28 cellular contexts compared by ENCODE assay signal in the genomic region with DNA sequence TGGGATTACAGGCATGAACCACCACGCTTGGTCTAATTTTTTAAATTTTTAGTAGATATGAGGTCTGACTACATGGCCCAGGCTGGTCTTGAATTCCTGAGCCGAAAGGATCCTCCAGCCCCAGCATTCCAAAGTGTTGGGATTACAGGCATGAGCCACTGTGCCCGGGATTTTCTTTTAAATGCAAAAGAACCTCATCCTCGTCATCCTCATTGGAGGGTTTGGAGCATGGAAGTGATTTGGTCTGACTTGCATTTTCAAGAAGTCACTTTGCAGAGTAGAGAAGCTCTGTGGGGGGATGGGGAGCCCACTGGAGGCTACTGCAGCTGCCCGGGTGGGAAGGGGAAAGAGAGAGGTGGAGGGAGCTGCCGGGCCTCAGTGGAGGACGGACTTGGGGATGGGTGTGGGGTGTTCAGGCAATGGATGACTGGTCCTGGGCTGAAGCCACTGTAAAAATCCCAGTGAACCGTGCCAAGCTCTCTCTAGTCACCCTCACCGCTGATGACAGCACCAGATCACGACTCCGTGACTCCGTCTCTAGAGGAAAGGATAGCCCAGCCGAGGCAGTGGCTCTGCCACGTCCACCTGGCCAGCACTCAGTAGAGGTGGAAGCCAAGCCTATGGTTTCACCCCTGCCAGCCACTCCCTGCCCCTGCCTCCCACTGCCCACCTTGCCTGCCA. TPM values are rescaled to one million over a fixed set of nuclear protein-coding genes. Genes with fewer than 3 reads are reported as not detected.
DNase-seq lines count a peak whose midpoint lies in the region; ATAC-seq and TF ChIP-seq lines count a peak whose summit lies in the region.
"Had no signal": no experiment of that assay in that cellular context is flagged by ENCODE, and none has a peak within 500 bp of the region (broad histone marks: within the 10 kb centered on the region; RNA-seq: fewer than 3 reads in every experiment).

No MANE protein-coding gene starts in this region.

- peaks cover 6% of the 10 kb centered on the region for H3K27me3 Mint-ChIP-seq in WTC11 (ENCODE audit: low read depth)
- H3K27me3 Mint-ChIP-seq: activated CD8-positive, alpha-beta T cell treated with anti-CD3 and anti-CD28 coated beads for 36 hours; activated naive CD8-positive, alpha-beta T cell treated with anti-CD3 and anti-CD28 coated beads for 36 hours had no signal

- no peak overlapping the region for H3K9ac ChIP-seq in smooth muscle cell (ENCODE audit: low read depth)

- no peak overlapping the region for H2AFZ ChIP-seq in smooth muscle cell (ENCODE audit: low read depth)

- H3K36me3 Mint-ChIP-seq in WTC11 = no peaks in the 10 kb centered on the region
- H3K36me3 Mint-ChIP-seq: activated naive CD8-positive, alpha-beta T cell treated with anti-CD3 and anti-CD28 coated beads for 36 hours; mesothelial cell of epicardium; naive thymus-derived CD4-positive, alpha-beta T cell had no signal

- H3K27me3 ChIP-seq in left ventricle myocardium inferior (ENCODE audit: low read depth) = peaks cover 38% of the 10 kb centered on the region
- H3K27me3 ChIP-seq in thyroid gland = no peaks in the 10 kb centered on the region
- no peaks in the 10 kb centered on the region for H3K27me3 ChIP-seq in smooth muscle cell (ENCODE audit: low read depth)
- H3K27me3 ChIP-seq: tibial nerve had no signal

- H3K36me3 ChIP-seq in left ventricle myocardium inferior (no peaks in the 10 kb centered on the region), thyroid gland (no peaks in the 10 kb centered on the region), smooth muscle cell (ENCODE audit: low read depth) (no peaks in the 10 kb centered on the region)
- H3K36me3 ChIP-seq: heart left ventricle, left lung, stomach, tibial nerve had no signal

- peaks cover under 1% of the 10 kb centered on the region for H3K9me3 Mint-ChIP-seq in WTC11
- H3K9me3 Mint-ChIP-seq: activated CD8-positive, alpha-beta T cell treated with anti-CD3 and anti-CD28 coated beads for 36 hours; activated naive CD8-positive, alpha-beta T cell treated with anti-CD3 and anti-CD28 coated beads for 36 hours; mesothelial cell of epicardium; naive thymus-derived CD4-positive, alpha-beta T cell had no signal

- ATAC-seq in Right ventricle myocardium inferior = peak; percentile 30
- ATAC-seq in WTC11 = peak; percentile 61
- ATAC-seq in omental fat pad (ENCODE audit: low FRiP score) = no peak
- ATAC-seq: activated CD8-positive, alpha-beta T cell treated with anti-CD3 and anti-CD28 coated beads for 36 hours; heart left ventricle; left lung; naive thymus-derived CD4-positive, alpha-beta T cell had no signal

- H3K4me1 ChIP-seq in left ventricle myocardium inferior = peaks cover 23% of the 10 kb centered on the region
- H3K4me1 ChIP-seq in thyroid gland = peaks cover 10 to 32% of the 10 kb centered on the region in 2 donors
- peaks cover 14% of the 10 kb centered on the region for H3K4me1 ChIP-seq in smooth muscle cell (ENCODE audit: low read depth)

- CTCF ChIA-PET in WTC11 (lab: Charles Lee) = interaction anchor here (0.6 to 1.7 kb wide), 14 partner anchors 8 to 257 kb away, joined by 3 to 12 read pairs (median 4); no protein-coding TSS in a partner anchor

- H4K20me1 ChIP-seq in smooth muscle cell (ENCODE audit: low read depth) = no peaks in the 10 kb centered on the region

- WGBS in thyroid gland, 2 donors = 46 to 48% methylated on average over 12 to 13 of the region's 14 CpGs
- WGBS in smooth muscle cell (ENCODE audit: low lambda C conversion rate) = 53% methylated on average over 14 of the region's 14 CpGs

- no peak for TF ChIP-seq POLR2A in thyroid gland (IDR thresholded peaks at IDR 0.05)

- H3K4me3 ChIP-seq in left ventricle myocardium inferior (no peak overlapping the region), thyroid gland (replicated peaks in 1 of 3) (no peak overlapping the region), smooth muscle cell (no peak overlapping the region)
- H3K4me3 ChIP-seq: heart left ventricle, left lung, stomach, tibial nerve had no signal

- intact Hi-C loops in Right ventricle myocardium inferior (cut with DNase I) (no loop called here), left ventricle myocardium inferior (cut with micrococcal nuclease) (no loop called here), thyroid gland (cut with DNase I) (no loop called here)

- H3K79me2 ChIP-seq in smooth muscle cell (ENCODE audit: low read depth) = no peaks in the 10 kb centered on the region

- H3F3A ChIP-seq in smooth muscle cell (ENCODE audit: low read depth) = no peaks in the 10 kb centered on the region

- no peaks in the 10 kb centered on the region for H3K9me3 ChIP-seq in left ventricle myocardium inferior (replicated peaks)
- no peaks in the 10 kb centered on the region for H3K9me3 ChIP-seq in thyroid gland
- H3K9me3 ChIP-seq in smooth muscle cell (replicated peaks; ENCODE audit: low read depth) = no peaks in the 10 kb centered on the region
- H3K9me3 ChIP-seq: heart left ventricle, left lung, stomach, tibial nerve had no signal

- no peak overlapping the region for H3K4me2 ChIP-seq in smooth muscle cell

- H3K4me1 Mint-ChIP-seq in WTC11 = peaks cover 50% of the 10 kb centered on the region

- H3K27ac ChIP-seq in left ventricle myocardium inferior (replicated peaks) = no peak overlapping the region
- peak overlapping the region in 1 of 3 donors; percentile 4 for H3K27ac ChIP-seq in thyroid gland
- no peak overlapping the region for H3K27ac ChIP-seq in smooth muscle cell (ENCODE audit: low read depth)
- H3K27ac ChIP-seq: 22Rv1, epithelial cell of prostate, heart left ventricle, left lung, stomach, tibial nerve had no signal

- POLR2A ChIA-PET in WTC11 (lab: Charles Lee) = interaction anchor here (0.6 to 0.7 kb wide), 2 partner anchors 13 to 205 kb away, joined by 3 to 10 read pairs; no protein-coding TSS in a partner anchor

- no peak for DNase-seq in Right ventricle myocardium inferior (ENCODE audit: missing footprints)
- DNase-seq in left ventricle myocardium inferior = no peak
- DNase-seq in WTC11 (ENCODE audit: low spot score) = no peak
- DNase-seq in kidney tubule cell (ENCODE audit: low spot score) = peak; percentile 86
- DNase-seq in thyroid gland = peak; percentile 58 to 64
- DNase-seq in omental fat pad (ENCODE audit: low spot score) = no peak
- DNase-seq in smooth muscle cell (lab: John Stamatoyannopoulos, UW; ENCODE audit: unreplicated experiment) = no peak
- DNase-seq in NCI-H82 treated with DMSO at 0.1 percent for 48 hours (lab: John Stamatoyannopoulos, UW; ENCODE audit: unreplicated experiment) = no peak
- DNase-seq: activated CD8-positive, alpha-beta T cell treated with anti-CD3 and anti-CD28 coated beads for 36 hours; activated effector memory CD4-positive, alpha-beta T cell treated with Interleukin-2 at 50 U/mL for 16 hours; activated naive CD8-positive, alpha-beta T cell treated with anti-CD3 and anti-CD28 coated beads for 36 hours; AML-193; DMS79; heart left ventricle; left lung; naive thymus-derived CD4-positive, alpha-beta T cell; NCI-H1092; NCI-H2029; NCI-H69; SHP77; stomach; SW 1271 had no signal

- no peak overlapping the region for H3K4me3 Mint-ChIP-seq in WTC11
- H3K4me3 Mint-ChIP-seq: activated CD8-positive, alpha-beta T cell treated with anti-CD3 and anti-CD28 coated beads for 36 hours; activated naive CD8-positive, alpha-beta T cell treated with anti-CD3 and anti-CD28 coated beads for 36 hours; mesothelial cell of epicardium; naive thymus-derived CD4-positive, alpha-beta T cell had no signal

- TF ChIP-seq CTCF in left ventricle myocardium inferior (IDR thresholded peaks at IDR 0.05; ENCODE audit: borderline replicate concordance) (no peak), WTC11 (IDR thresholded peaks at IDR 0.05) (no peak), thyroid gland (IDR thresholded peaks at IDR 0.05) (no peak), omental fat pad (IDR thresholded peaks at IDR 0.05) (no peak), smooth muscle cell (IDR thresholded peaks at IDR 0.05; ENCODE audit: borderline replicate concordance, insufficient read depth, poor library complexity, severe bottlenecking) (no peak)

- peak overlapping the region; percentile 56 for H3K27ac Mint-ChIP-seq in WTC11
- H3K27ac Mint-ChIP-seq: activated CD8-positive, alpha-beta T cell treated with anti-CD3 and anti-CD28 coated beads for 36 hours; activated naive CD8-positive, alpha-beta T cell treated with anti-CD3 and anti-CD28 coated beads for 36 hours; mesothelial cell of epicardium; naive thymus-derived CD4-positive, alpha-beta T cell had no signal

TF ChIP-seq in WTC11, 78 proteins besides CTCF, POLR2A, EP300 and RAD21 (continues in another document):
- TF ChIP-seq ZNF416 (CRISPR knock-in tag; IDR thresholded peaks at IDR 0.05) (no peak), SOX15 (CRISPR knock-in tag; IDR thresholded peaks at IDR 0.05) (no peak)
- TF ChIP-seq, protein P1, sequence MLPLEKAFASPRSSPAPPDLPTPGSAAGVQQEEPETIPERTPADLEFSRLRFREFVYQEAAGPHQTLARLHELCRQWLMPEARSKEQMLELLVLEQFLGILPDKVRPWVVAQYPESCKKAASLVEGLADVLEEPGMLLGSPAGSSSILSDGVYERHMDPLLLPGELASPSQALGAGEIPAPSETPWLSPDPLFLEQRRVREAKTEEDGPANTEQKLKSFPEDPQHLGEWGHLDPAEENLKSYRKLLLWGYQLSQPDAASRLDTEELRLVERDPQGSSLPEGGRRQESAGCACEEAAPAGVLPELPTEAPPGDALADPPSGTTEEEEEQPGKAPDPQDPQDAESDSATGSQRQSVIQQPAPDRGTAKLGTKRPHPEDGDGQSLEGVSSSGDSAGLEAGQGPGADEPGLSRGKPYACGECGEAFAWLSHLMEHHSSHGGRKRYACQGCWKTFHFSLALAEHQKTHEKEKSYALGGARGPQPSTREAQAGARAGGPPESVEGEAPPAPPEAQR (CRISPR knock-in tag; IDR thresholded peaks at IDR 0.05) = no peak

RNA-seq across cellular contexts. Expression of a gene that starts 2.5 kb away (rescaled TPM):
- total RNA-seq in Right ventricle myocardium inferior = not detected
- total RNA-seq in left ventricle myocardium inferior = not detected
- 0.07 TPM in 1 of 3 replicates, not detected in the others for total RNA-seq in WTC11 (2021)
- not detected for total RNA-seq in thyroid gland
- total RNA-seq in omental fat pad = not detected
- total RNA-seq in smooth muscle cell = 0.18 TPM in 1 of 2 replicates, not detected in the other
- not detected in 2 replicates for polyA plus RNA-seq in smooth muscle cell
- total RNA-seq: activated CD8-positive, alpha-beta T cell treated with anti-CD3 and anti-CD28 coated beads for 36 hours; activated naive CD8-positive, alpha-beta T cell treated with anti-CD3 and anti-CD28 coated beads for 36 hours; cerebellum; fibroblast of villous mesenchyme; heart left ventricle; left lung; naive thymus-derived CD4-positive, alpha-beta T cell; stomach; tibial nerve had no signal
- polyA plus RNA-seq: heart left ventricle; naive thymus-derived CD4-positive, alpha-beta T cell; stomach had no signal

RNA-seq across cellular contexts. Expression of a gene that starts 32.8 kb away (rescaled TPM):
- total RNA-seq in Right ventricle myocardium inferior (not detected), left ventricle myocardium inferior (not detected), WTC11 (2021) (not detected in 3 replicates), thyroid gland (not detected), omental fat pad (under 1 TPM in 1 of 4 donors, not detected in 3; 0.56 TPM), smooth muscle cell (not detected in 2 replicates)
- not detected in 2 replicates for polyA plus RNA-seq in smooth muscle cell
- total RNA-seq: activated CD8-positive, alpha-beta T cell treated with anti-CD3 and anti-CD28 coated beads for 36 hours; activated naive CD8-positive, alpha-beta T cell treated with anti-CD3 and anti-CD28 coated beads for 36 hours; cerebellum; fibroblast of villous mesenchyme; heart left ventricle; left lung; mesothelial cell of epicardium; naive thymus-derived CD4-positive, alpha-beta T cell; stomach had no signal
- polyA plus RNA-seq: heart left ventricle; naive thymus-derived CD4-positive, alpha-beta T cell; stomach had no signal

Comparison
In these comparisons a context has a peak if more than half of its experiments do, and no peak if none do; other contexts are left out.
1. DNase-seq: peak in kidney tubule cell (single experiment) and thyroid gland (2 of 2); none in Right ventricle myocardium inferior (single experiment), left ventricle myocardium inferior (single experiment), WTC11 (single experiment), omental fat pad (single experiment), smooth muscle cell (single experiment) and NCI-H82 treated with DMSO at 0.1 percent for 48 hours (single experiment).